7 cellular contexts compared by ENCODE assay signal in genomic region chr19:4456843-4457653, GRCh38. TPM values are rescaled to one million over a fixed set of nuclear protein-coding genes. Genes with fewer than 3 reads are reported as not detected.
A peak's percentile ranks its signal among the peaks of the same experiment; 100 is the strongest.
DNase-seq lines count a peak whose midpoint lies in the region; ATAC-seq, FAIRE-seq and TF ChIP-seq lines count a peak whose summit lies in the region.

No MANE protein-coding gene starts in this region.

- H3K27ac ChIP-seq in Peyer's patch (peak overlapping the region; percentile 80 to 89 (median 86)), sigmoid colon (peak overlapping the region; percentile 88 to 95 (median 94))

- in situ Hi-C loops in astrocyte of the cerebellum (cut with HindIII; ENCODE audit: low sequenced_read_pairs) = no loop called here

- intact Hi-C loops in sigmoid colon (cut with DNase I) = loop anchor here (2.0 to 5.0 kb wide), 2 partner anchors 52 to 60 kb away; partner anchors contain the start of gene PLIN4

- H3K4me3 ChIP-seq in Peyer's patch (peak overlapping the region; percentile 70 to 89 (median 78)), astrocyte of the cerebellum (ENCODE audit: low read depth, low read length) (peak overlapping the region; percentile 80), sigmoid colon (peak overlapping the region; percentile 51 to 82 (median 76))

- H3K36me3 ChIP-seq in Peyer's patch = peaks cover 0 to 24% (median 0%) of the 10 kb centered on the region in 3 donors
- H3K36me3 ChIP-seq in sigmoid colon = peaks cover 19 to 22% (median 21%) of the 10 kb centered on the region in 4 donors

- peak; percentile 76 for FAIRE-seq in GM12892 (lab: Jason Lieb, UNC)

- ATAC-seq in HG03025 (IDR thresholded peaks at IDR 0.05; ENCODE audit: low FRiP score, unreplicated experiment) = peak; percentile 7

- DNase-seq in GM12892 (ENCODE audit: insufficient read length) (peak; percentile 66), Peyer's patch (peak in 2 of 3 donors; percentile 58 to 65), astrocyte of the cerebellum (ENCODE audit: low read depth) (no peak), hepatic stellate cell (ENCODE audit: low spot score) (peak; percentile 82), sigmoid colon (no peak), NOMO-1 treated with DMSO at 0.1 percent for 48 hours (lab: John Stamatoyannopoulos, UW; ENCODE audit: unreplicated experiment) (no peak)

- H3K4me1 ChIP-seq in Peyer's patch (peaks cover 0 to 18% (median 8%) of the 10 kb centered on the region in 4 donors), sigmoid colon (peaks cover 0 to 26% (median 25%) of the 10 kb centered on the region in 4 donors)

- H3K27me3 ChIP-seq in Peyer's patch (no peaks in the 10 kb centered on the region), sigmoid colon (no peaks in the 10 kb centered on the region)

- H3K9me3 ChIP-seq in Peyer's patch (no peaks in the 10 kb centered on the region), sigmoid colon (no peaks in the 10 kb centered on the region)

- no peak for TF ChIP-seq EP300 in sigmoid colon (IDR thresholded peaks at IDR 0.05)

- TF ChIP-seq POLR2A in GM12892 (IDR thresholded peaks at IDR 0.05; ENCODE audit: low read depth, low read length) (no peak), Peyer's patch (IDR thresholded peaks at IDR 0.05) (no peak), sigmoid colon (IDR thresholded peaks at IDR 0.05) (no peak)

- 2 to 3% methylated on average over 50 to 51 of the region's 53 CpGs for WGBS in sigmoid colon, 2 donors

- TF ChIP-seq CTCF in Peyer's patch (IDR thresholded peaks at IDR 0.05) (no peak), astrocyte of the cerebellum (IDR thresholded peaks at IDR 0.05; ENCODE audit: low read depth, low read length, missing control alignments) (no peak), sigmoid colon (IDR thresholded peaks at IDR 0.05) (no peak)

RNA-seq across cellular contexts. Expression of gene UBXN6, which starts 0.5 kb away (rescaled TPM):
- polyA plus RNA-seq in GM12892 (2012; ENCODE audit: missing spikeins) = 16.7 TPM
- 100 to 1,000 TPM in 3 of 4 donors, 10 to 100 TPM in 1; 94.9 to 178 (median 163) TPM for total RNA-seq in Peyer's patch
- 100 to 1,000 TPM in 1 of 4 donors, 10 to 100 TPM in 3; 47.1 to 103 (median 62.7) TPM for total RNA-seq in sigmoid colon
- polyA plus RNA-seq in sigmoid colon = 100 to 1,000 TPM in 2 of 3 donors, 10 to 100 TPM in 1; 96.3 to 160 (median 114) TPM

RNA-seq across cellular contexts. Expression of gene HDGFL2, which starts 15.0 kb away (rescaled TPM):
- polyA plus RNA-seq in GM12892 (2012; ENCODE audit: missing spikeins) = 15.9 TPM
- total RNA-seq in Peyer's patch = 10 to 100 TPM; 20.5 to 73.4 (median 28.6) TPM
- 10 to 100 TPM; 31.0 to 45.5 (median 40.4) TPM for total RNA-seq in sigmoid colon
- polyA plus RNA-seq in sigmoid colon = 10 to 100 TPM; 19.8 to 78.2 (median 22.2) TPM

RNA-seq across cellular contexts. Expression of gene CHAF1A, which starts 54.6 kb away (rescaled TPM):
- polyA plus RNA-seq in GM12892 (2012; ENCODE audit: missing spikeins) = 26.9 TPM
- total RNA-seq in Peyer's patch = 10 to 100 TPM in 3 of 4 donors, 1 to 10 TPM in 1; 7.5 to 66.8 (median 14.4) TPM
- 1 to 10 TPM; 3.6 to 5.5 (median 4.1) TPM for total RNA-seq in sigmoid colon
- polyA plus RNA-seq in sigmoid colon = 10 to 100 TPM in 2 of 3 donors, 1 to 10 TPM in 1; 5.4 to 19.1 (median 10.6) TPM

RNA-seq across cellular contexts. Expression of gene SH3GL1, which starts 56.7 kb away (rescaled TPM):
- 20.0 TPM for polyA plus RNA-seq in GM12892 (2012; ENCODE audit: missing spikeins)
- total RNA-seq in Peyer's patch = 100 to 1,000 TPM in 1 of 4 donors, 10 to 100 TPM in 3; 69.3 to 102 (median 73.9) TPM
- total RNA-seq in sigmoid colon = 10 to 100 TPM; 28.5 to 33.9 (median 32.2) TPM
- polyA plus RNA-seq in sigmoid colon = 10 to 100 TPM; 37.9 to 47.4 (median 45.0) TPM

Comparison
In these comparisons a context has a peak if more than half of its experiments do, and no peak if none do; other contexts are left out.
1. DNase-seq: peak in GM12892 (single experiment), Peyer's patch (2 of 3) and hepatic stellate cell (single experiment); none in astrocyte of the cerebellum (single experiment), sigmoid colon (single experiment) and NOMO-1 treated with DMSO at 0.1 percent for 48 hours (single experiment).
2. Peak in every context shown above with its lines, with median percentiles within 50 percentile points of each other: H3K4me3 ChIP-seq.